Comparison of ENCODE assay signal across 7 cellular contexts in the genomic region with DNA sequence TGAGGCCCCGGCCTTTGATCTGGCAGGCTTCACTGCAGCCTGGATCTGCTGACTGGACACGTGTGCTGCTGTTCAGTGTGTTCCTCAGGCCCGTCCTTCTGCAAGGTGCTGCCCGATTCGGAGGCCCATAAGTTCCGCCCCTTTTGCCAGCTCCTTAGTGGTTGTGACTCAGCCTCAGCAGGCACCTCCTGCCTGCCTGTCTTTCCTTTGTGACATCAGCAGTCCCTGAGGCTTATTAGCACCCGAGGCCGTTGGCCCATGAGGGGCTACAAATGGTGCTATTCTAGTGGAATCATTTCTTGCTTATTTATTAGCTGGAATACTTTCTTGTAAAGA.
DNase-seq lines count a peak whose midpoint lies in the region; ATAC-seq, FAIRE-seq and TF ChIP-seq lines count a peak whose summit lies in the region.
"Not testable (repeated sequence)": the region's sequence is repeated elsewhere in the genome, so short reads cannot be mapped to it uniquely, and the experiment has no call there.

No MANE protein-coding gene starts in this region.

- peak; percentile 16 for DNase-seq in GM03348 (ENCODE audit: low spot score)
- not testable (repeated sequence) for DNase-seq in SK-N-SH; endothelial cell of umbilical vein (ENCODE audit: low read depth, low spot score); hepatocyte (ENCODE audit: low spot score); natural killer cell treated with Interleukin-12 subunit alpha and Interleukin-12 subunit beta and Interleukin-15 and Interleukin-18, amount 100 ng/mL, for 72 hours (ENCODE audit: low spot score)

- H3F3A ChIP-seq in Loucy (ENCODE audit: low read depth); SK-N-SH (replicated peaks; ENCODE audit: insufficient read depth): not testable (repeated sequence)

- H3K9me3 ChIP-seq in Loucy (ENCODE audit: insufficient read depth, low read depth, low read length); SK-N-SH; endothelial cell of umbilical vein (replicated peaks; ENCODE audit: control insufficient read depth, insufficient read depth, low read length); hepatocyte (ENCODE audit: low read depth): not testable (repeated sequence)

- peak overlapping the region; percentile 9 for H3K4me3 Mint-ChIP-seq in activated naive CD8-positive, alpha-beta T cell
- peak overlapping the region; percentile 29 for H3K4me3 Mint-ChIP-seq in natural killer cell treated with Interleukin-12 subunit alpha and Interleukin-12 subunit beta and Interleukin-15 and Interleukin-18, amount 100 ng/mL, for 72 hours

- TF ChIP-seq CTCF in Loucy (conservative IDR thresholded peaks at IDR 0.05; ENCODE audit: low read length); SK-N-SH (IDR thresholded peaks at IDR 0.05); endothelial cell of umbilical vein (IDR thresholded peaks at IDR 0.05; ENCODE audit: extremely low read depth in 1 of 2, insufficient read depth in 1 of 2, low read depth in 1 of 2, low read length in 2 of 2); hepatocyte (IDR thresholded peaks at IDR 0.05; ENCODE audit: poor library complexity): not testable (repeated sequence)

- dilution Hi-C loops in endothelial cell of umbilical vein (cut with MboI; ENCODE audit: extremely low pct_ligation_motif_present, low sequenced_read_pairs): not testable (repeated sequence)

- POLR2A ChIA-PET in SK-N-SH (lab: Yijun Ruan, JAX); endothelial cell of umbilical vein (lab: Charles Lee): not testable (repeated sequence)

- H3K27me3 ChIP-seq in Loucy (ENCODE audit: insufficient read depth, low read length, poor library complexity, severe bottlenecking); SK-N-SH (ENCODE audit: insufficient read depth); endothelial cell of umbilical vein (ENCODE audit: control insufficient read depth in 2 of 2, insufficient read depth in 2 of 2, low read length in 2 of 2); hepatocyte: not testable (repeated sequence)

- peak; percentile 29 to 56 for ATAC-seq in natural killer cell treated with Interleukin-12 subunit alpha and Interleukin-12 subunit beta and Interleukin-15 and Interleukin-18, amount 100 ng/mL, for 72 hours

- peak; percentile 69 for FAIRE-seq in endothelial cell of umbilical vein (lab: Jason Lieb, UNC)

- H3K27ac Mint-ChIP-seq in activated naive CD8-positive, alpha-beta T cell: not testable (repeated sequence)
- peak overlapping the region; percentile 16 to 24 for H3K27ac Mint-ChIP-seq in natural killer cell treated with Interleukin-12 subunit alpha and Interleukin-12 subunit beta and Interleukin-15 and Interleukin-18, amount 100 ng/mL, for 72 hours

- H3K79me2 ChIP-seq in Loucy (ENCODE audit: insufficient read depth, low read length): peaks cover 46% of the 10 kb centered on the region
- H3K79me2 ChIP-seq in SK-N-SH (ENCODE audit: insufficient read depth); endothelial cell of umbilical vein (ENCODE audit: control insufficient read depth, insufficient read depth, low read length); hepatocyte: not testable (repeated sequence)

- not testable (repeated sequence) for H3K9me2 ChIP-seq in Loucy (replicated peaks; ENCODE audit: low read depth, low read length); SK-N-SH; hepatocyte (replicated peaks; ENCODE audit: insufficient read depth)

- H3K36me3 Mint-ChIP-seq in activated naive CD8-positive, alpha-beta T cell: not testable (repeated sequence)
- peaks cover 15% of the 10 kb centered on the region for H3K36me3 Mint-ChIP-seq in natural killer cell treated with Interleukin-12 subunit alpha and Interleukin-12 subunit beta and Interleukin-15 and Interleukin-18, amount 100 ng/mL, for 72 hours

- H3K36me3 ChIP-seq in Loucy (ENCODE audit: insufficient read depth, low read length): peaks cover 13% of the 10 kb centered on the region
- not testable (repeated sequence) for H3K36me3 ChIP-seq in SK-N-SH (replicated peaks in 1 of 2; ENCODE audit: control insufficient read depth in 1 of 2, insufficient read depth in 2 of 2, low read length in 1 of 2); endothelial cell of umbilical vein (ENCODE audit: control insufficient read depth in 2 of 2, extremely low read depth in 1 of 2, insufficient read depth in 2 of 2, low read length in 2 of 2); hepatocyte (replicated peaks; ENCODE audit: insufficient read depth, low read depth)

- H3K4me1 ChIP-seq in Loucy (ENCODE audit: insufficient read depth, low read length, poor library complexity, severe bottlenecking); SK-N-SH (ENCODE audit: control insufficient read depth in 1 of 2, insufficient read depth in 2 of 2, low read depth in 1 of 2, low read length in 1 of 2); endothelial cell of umbilical vein (ENCODE audit: control insufficient read depth, extremely low read depth, insufficient read depth, low read length); hepatocyte (ENCODE audit: insufficient read depth): not testable (repeated sequence)

- H3K27me3 Mint-ChIP-seq in activated naive CD8-positive, alpha-beta T cell; natural killer cell treated with Interleukin-12 subunit alpha and Interleukin-12 subunit beta and Interleukin-15 and Interleukin-18, amount 100 ng/mL, for 72 hours: not testable (repeated sequence)

- H3K4me1 Mint-ChIP-seq in activated naive CD8-positive, alpha-beta T cell (ENCODE audit: low read depth): peaks cover 19% of the 10 kb centered on the region
- peaks cover 11 to 19% of the 10 kb centered on the region in 2 donors for H3K4me1 Mint-ChIP-seq in natural killer cell treated with Interleukin-12 subunit alpha and Interleukin-12 subunit beta and Interleukin-15 and Interleukin-18, amount 100 ng/mL, for 72 hours (ENCODE audit: low read depth in 2 of 2)

- H3K9me1 ChIP-seq in endothelial cell of umbilical vein (replicated peaks; ENCODE audit: control insufficient read depth, extremely low read depth, insufficient read depth, low read length): not testable (repeated sequence)

- not testable (repeated sequence) for TF ChIP-seq RAD21 in SK-N-SH (IDR thresholded peaks at IDR 0.05; ENCODE audit: low read length)

- CTCF ChIA-PET in SK-N-SH (lab: Yijun Ruan, JAX): interaction anchor here (2.8 kb wide), 1 partner anchor 31 kb away, joined by 12 read pairs; no protein-coding TSS in a partner anchor
- CTCF ChIA-PET in endothelial cell of umbilical vein (lab: Charles Lee): interaction anchor here (1.5 kb wide), 1 partner anchor 31 kb away, joined by 6 read pairs; no protein-coding TSS in a partner anchor

- not testable (repeated sequence) for H2AFZ ChIP-seq in Loucy (ENCODE audit: low read length); endothelial cell of umbilical vein (ENCODE audit: low read depth, low read length)
- H2AFZ ChIP-seq in SK-N-SH (ENCODE audit: low read depth) (0 out of 2 replicates have a peak overlapping the region, but pooled peaks have one; percentile 4), hepatocyte (peak overlapping the region; percentile 18)

- WGBS in SK-N-SH (ENCODE audit: low lambda C conversion rate): 57% methylated on average over 8 of the region's 8 CpGs
- WGBS in hepatocyte (ENCODE audit: low lambda C conversion rate, missing lambda C conversion rate): 38% methylated on average over 7 of the region's 8 CpGs

- not testable (repeated sequence) for H3K27ac ChIP-seq in SK-N-SH (ENCODE audit: low read depth in 2 of 2, low read length in 1 of 2); endothelial cell of umbilical vein (ENCODE audit: insufficient read depth, low read depth, low read length)
- H3K27ac ChIP-seq in hepatocyte: peak overlapping the region; percentile 61

- BruUV-seq in endothelial cell of umbilical vein (replicated peaks; lab: Mats Ljungman, UMichigan): not testable (repeated sequence)

- peak overlapping the region; percentile 51 for H3K4me3 ChIP-seq in Loucy (ENCODE audit: low read length, poor library complexity, severe bottlenecking)
- H3K4me3 ChIP-seq in SK-N-SH (ENCODE audit: low read depth in 2 of 2, low read length in 1 of 2); endothelial cell of umbilical vein (replicated peaks in 1 of 3; ENCODE audit: insufficient read depth in 1 of 3, low read depth in 1 of 3, low read length in 3 of 3); hepatocyte: not testable (repeated sequence)

- intact Hi-C loops in endothelial cell of umbilical vein (cut with micrococcal nuclease): not testable (repeated sequence)

- not testable (repeated sequence) for H4K20me1 ChIP-seq in Loucy (ENCODE audit: insufficient read depth, low read length, poor library complexity, severe bottlenecking); SK-N-SH (ENCODE audit: insufficient read depth); endothelial cell of umbilical vein (replicated peaks; ENCODE audit: control insufficient read depth, extremely low read depth, insufficient read depth, low read length); hepatocyte (ENCODE audit: insufficient read depth, poor library complexity, severe bottlenecking)

- peak overlapping the region; percentile 50 for H3K4me2 ChIP-seq in Loucy (ENCODE audit: low read depth, low read length, poor library complexity, severe bottlenecking)
- not testable (repeated sequence) for H3K4me2 ChIP-seq in SK-N-SH; endothelial cell of umbilical vein (ENCODE audit: insufficient read depth, low read length); hepatocyte

- H3K9me3 Mint-ChIP-seq in activated naive CD8-positive, alpha-beta T cell (ENCODE audit: low read depth); natural killer cell treated with Interleukin-12 subunit alpha and Interleukin-12 subunit beta and Interleukin-15 and Interleukin-18, amount 100 ng/mL, for 72 hours: not testable (repeated sequence)

- TF ChIP-seq EP300 in SK-N-SH (IDR thresholded peaks at IDR 0.05; ENCODE audit: borderline replicate concordance in 1 of 2, low read depth in 1 of 2, low read length in 1 of 2): not testable (repeated sequence)

- TF ChIP-seq POLR2A in endothelial cell of umbilical vein (IDR thresholded peaks at IDR 0.05; ENCODE audit: low read depth, low read length): not testable (repeated sequence)

- H3K9ac ChIP-seq in Loucy (ENCODE audit: low read depth, low read length, poor library complexity, severe bottlenecking); SK-N-SH; endothelial cell of umbilical vein (replicated peaks; ENCODE audit: extremely low read depth, insufficient read depth, low read length): not testable (repeated sequence)
